16 cellular contexts compared by ENCODE assay signal in the genomic region with DNA sequence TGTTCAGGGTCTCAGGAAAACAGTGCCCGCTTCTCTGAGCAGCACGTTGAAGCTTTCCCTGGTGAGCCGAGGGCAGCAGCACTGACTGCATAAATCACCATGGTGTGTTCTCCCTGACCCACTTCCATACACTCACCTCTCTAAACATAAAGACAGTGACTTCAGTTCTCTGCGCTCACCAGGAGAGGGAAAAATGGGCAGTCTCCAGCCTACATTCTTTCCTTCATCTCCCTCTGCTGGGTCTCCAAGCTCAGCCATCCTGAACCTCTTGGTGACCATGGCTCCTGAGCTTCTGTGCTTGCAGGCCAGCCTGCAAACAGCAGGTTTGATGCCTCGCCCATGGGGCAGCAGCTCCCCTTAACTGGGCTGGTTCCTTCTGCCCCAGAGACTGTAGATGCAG.
A peak's percentile ranks its signal among the peaks of the same experiment; 100 is the strongest.
DNase-seq lines count a peak whose midpoint lies in the region; TF ChIP-seq lines count a peak whose summit lies in the region.
"Had no signal": no experiment of that assay in that cellular context is flagged by ENCODE, and none has a peak within 500 bp of the region (broad histone marks: within the 10 kb centered on the region; RNA-seq: fewer than 3 reads in every experiment).

No MANE protein-coding gene starts in this region.

- CTCF ChIA-PET in HEK293 (lab: Yijun Ruan, JAX), result interaction anchor here (0.8 kb wide), 1 partner anchor 19 kb away, joined by 3 read pairs; no protein-coding TSS in a partner anchor
- CTCF ChIA-PET in activated CD4-positive, alpha-beta memory T cell treated with anti-CD3 and anti-CD28 coated beads for 36 hours (lab: Charles Lee), result interaction anchor here (1.3 kb wide), 1 partner anchor 195 kb away, joined by 4 read pairs; no protein-coding TSS in a partner anchor

- H3K27ac ChIP-seq in HEK293 (ENCODE audit: extremely low read depth, low read depth, low read length), result no peak overlapping the region
- H3K27ac ChIP-seq: BLaER1, HL-60 had no signal

- H3K4me1 Mint-ChIP-seq in neural crest cell (peaks cover 3% of the 10 kb centered on the region), osteocyte (ENCODE audit: unreplicated experiment) (peaks cover 53% of the 10 kb centered on the region)
- no peaks in the 10 kb centered on the region for H3K4me1 Mint-ChIP-seq in activated CD4-positive, alpha-beta memory T cell treated with anti-CD3 and anti-CD28 coated beads for 36 hours (ENCODE audit: low read depth)
- H3K4me1 Mint-ChIP-seq in activated CD4-positive, alpha-beta T cell treated with anti-CD3 and anti-CD28 coated beads, Interleukin-2, amount 10 ng/mL, durations not matched to agents 24 days and 14 days, result no peaks in the 10 kb centered on the region
- H3K4me1 Mint-ChIP-seq: CD14-positive monocyte; CD4-positive, alpha-beta memory T cell had no signal

- H3K27ac Mint-ChIP-seq in neural crest cell (ENCODE audit: unreplicated experiment), result peak overlapping the region; percentile 50
- H3K27ac Mint-ChIP-seq in activated CD4-positive, alpha-beta memory T cell treated with anti-CD3 and anti-CD28 coated beads for 36 hours, result no peak overlapping the region
- no peak overlapping the region for H3K27ac Mint-ChIP-seq in activated CD4-positive, alpha-beta T cell treated with anti-CD3 and anti-CD28 coated beads, Interleukin-2, amount 10 ng/mL, durations not matched to agents 24 days and 14 days
- no peak overlapping the region for H3K27ac Mint-ChIP-seq in osteocyte (ENCODE audit: unreplicated experiment)
- H3K27ac Mint-ChIP-seq: CD14-positive monocyte, IgD-negative memory B cell had no signal

- TF ChIP-seq CTCF in HEK293 (tag by site-specific recombination; IDR thresholded peaks at IDR 0.05), result peak; percentile 49
- TF ChIP-seq CTCF in astrocyte of the cerebellum (IDR thresholded peaks at IDR 0.05; ENCODE audit: low read depth, low read length, missing control alignments), result peak; percentile 25
- TF ChIP-seq CTCF in neural crest cell (conservative IDR thresholded peaks at IDR 0.05), result no peak
- TF ChIP-seq CTCF in osteocyte (IDR thresholded peaks at IDR 0.05), result no peak

- DNase-seq in astrocyte of the cerebellum (ENCODE audit: low read depth) (no peak), left kidney (ENCODE audit: low read depth, low spot score) (peak; percentile 52), neural crest cell (ENCODE audit: low read depth, low spot score) (no peak), osteocyte (ENCODE audit: extremely low spot score, unreplicated experiment) (no peak)
- no peak for DNase-seq in activated CD4-positive, alpha-beta memory T cell treated with anti-CD3 and anti-CD28 coated beads for 36 hours
- no peak for DNase-seq in activated CD4-positive, alpha-beta T cell treated with anti-CD3 and anti-CD28 coated beads, Interleukin-2, amount 10 ng/mL, durations not matched to agents 24 days and 14 days
- DNase-seq: 8988T; CD4-positive, alpha-beta memory T cell; DMS79 treated with DMSO at 0.1 percent for 48 hours; GF-D8 had no signal

- H3K4me1 ChIP-seq in HEK293 (ENCODE audit: control insufficient read depth, insufficient read depth, low read length), result no peaks in the 10 kb centered on the region

- peaks cover 2% of the 10 kb centered on the region for H3K9me3 Mint-ChIP-seq in neural crest cell
- no peaks in the 10 kb centered on the region for H3K9me3 Mint-ChIP-seq in activated CD4-positive, alpha-beta memory T cell treated with anti-CD3 and anti-CD28 coated beads for 36 hours
- H3K9me3 Mint-ChIP-seq in activated CD4-positive, alpha-beta T cell treated with anti-CD3 and anti-CD28 coated beads, Interleukin-2, amount 10 ng/mL, durations not matched to agents 24 days and 14 days, result no peaks in the 10 kb centered on the region
- no peaks in the 10 kb centered on the region for H3K9me3 Mint-ChIP-seq in osteocyte (ENCODE audit: unreplicated experiment)
- H3K9me3 Mint-ChIP-seq: CD14-positive monocyte; CD4-positive, alpha-beta memory T cell; H9; IgD-negative memory B cell had no signal

- in situ Hi-C loops in astrocyte of the cerebellum (cut with HindIII; ENCODE audit: low sequenced_read_pairs), result no loop called here

- no peaks in the 10 kb centered on the region for H3K9me3 ChIP-seq in HEK293 (ENCODE audit: control insufficient read depth, insufficient read depth, low read depth, low read length)
- H3K9me3 ChIP-seq: BLaER1 had no signal

- H3K4me3 Mint-ChIP-seq in neural crest cell (no peak overlapping the region), osteocyte (ENCODE audit: unreplicated experiment) (no peak overlapping the region)
- H3K4me3 Mint-ChIP-seq in activated CD4-positive, alpha-beta memory T cell treated with anti-CD3 and anti-CD28 coated beads for 36 hours, result no peak overlapping the region
- no peak overlapping the region for H3K4me3 Mint-ChIP-seq in activated CD4-positive, alpha-beta T cell treated with anti-CD3 and anti-CD28 coated beads, Interleukin-2, amount 10 ng/mL, durations not matched to agents 24 days and 14 days
- H3K4me3 Mint-ChIP-seq: CD14-positive monocyte; CD4-positive, alpha-beta memory T cell; H9; IgD-negative memory B cell had no signal

- H3K36me3 Mint-ChIP-seq in neural crest cell (ENCODE audit: low read depth), result no peaks in the 10 kb centered on the region
- no peaks in the 10 kb centered on the region for H3K36me3 Mint-ChIP-seq in activated CD4-positive, alpha-beta memory T cell treated with anti-CD3 and anti-CD28 coated beads for 36 hours
- no peaks in the 10 kb centered on the region for H3K36me3 Mint-ChIP-seq in activated CD4-positive, alpha-beta T cell treated with anti-CD3 and anti-CD28 coated beads, Interleukin-2, amount 10 ng/mL, durations not matched to agents 24 days and 14 days (ENCODE audit: low read depth)
- no peaks in the 10 kb centered on the region for H3K36me3 Mint-ChIP-seq in osteocyte (ENCODE audit: unreplicated experiment)
- H3K36me3 Mint-ChIP-seq: CD14-positive monocyte; CD4-positive, alpha-beta memory T cell; IgD-negative memory B cell had no signal

- H3K4me3 ChIP-seq in HEK293 (ENCODE audit: low read depth, low read length), result no peak overlapping the region
- H3K4me3 ChIP-seq in astrocyte of the cerebellum (ENCODE audit: low read depth, low read length), result no peak overlapping the region
- H3K4me3 ChIP-seq: BLaER1 had no signal

- POLR2A ChIA-PET in HEK293 (lab: Yijun Ruan, JAX), result no interaction called here
- POLR2A ChIA-PET in activated CD4-positive, alpha-beta memory T cell treated with anti-CD3 and anti-CD28 coated beads for 36 hours (lab: Charles Lee), result interaction anchor here (0.7 kb wide), 1 partner anchor 189 kb away, joined by 4 read pairs; no protein-coding TSS in a partner anchor

- H3K27me3 Mint-ChIP-seq in neural crest cell (ENCODE audit: low read depth), result peaks cover 10% of the 10 kb centered on the region
- H3K27me3 Mint-ChIP-seq in activated CD4-positive, alpha-beta memory T cell treated with anti-CD3 and anti-CD28 coated beads for 36 hours, result no peaks in the 10 kb centered on the region
- peaks cover 20% of the 10 kb centered on the region for H3K27me3 Mint-ChIP-seq in activated CD4-positive, alpha-beta T cell treated with anti-CD3 and anti-CD28 coated beads, Interleukin-2, amount 10 ng/mL, durations not matched to agents 24 days and 14 days
- no peaks in the 10 kb centered on the region for H3K27me3 Mint-ChIP-seq in osteocyte (ENCODE audit: unreplicated experiment)

- no peaks in the 10 kb centered on the region for H3K36me3 ChIP-seq in HEK293 (ENCODE audit: control insufficient read depth in 2 of 2, insufficient read depth in 1 of 2, low read length in 2 of 2)
- H3K36me3 ChIP-seq: BLaER1 had no signal

- intact Hi-C loops in activated CD4-positive, alpha-beta memory T cell treated with anti-CD3 and anti-CD28 coated beads for 36 hours (cut with micrococcal nuclease), result no loop called here
- intact Hi-C loops in activated CD4-positive, alpha-beta T cell treated with anti-CD3 and anti-CD28 coated beads, Interleukin-2, amount 10 ng/mL, durations not matched to agents 24 days and 14 days (cut with micrococcal nuclease), result no loop called here

TF ChIP-seq in HEK293, 187 proteins besides CTCF, POLR2A, EP300 and RAD21:
- no peak for TF ChIP-seq ZNF549 (tag by site-specific recombination; IDR thresholded peaks at IDR 0.05)

Comparison
In these comparisons a context has a peak if more than half of its experiments do, and no peak if none do; other contexts are left out.
1. CTCF ChIP-seq: peak in HEK293 (single experiment) and astrocyte of the cerebellum (single experiment); none in neural crest cell (single experiment) and osteocyte (single experiment).